ENCODE assay signal across 1 cellular context in the genomic region with DNA sequence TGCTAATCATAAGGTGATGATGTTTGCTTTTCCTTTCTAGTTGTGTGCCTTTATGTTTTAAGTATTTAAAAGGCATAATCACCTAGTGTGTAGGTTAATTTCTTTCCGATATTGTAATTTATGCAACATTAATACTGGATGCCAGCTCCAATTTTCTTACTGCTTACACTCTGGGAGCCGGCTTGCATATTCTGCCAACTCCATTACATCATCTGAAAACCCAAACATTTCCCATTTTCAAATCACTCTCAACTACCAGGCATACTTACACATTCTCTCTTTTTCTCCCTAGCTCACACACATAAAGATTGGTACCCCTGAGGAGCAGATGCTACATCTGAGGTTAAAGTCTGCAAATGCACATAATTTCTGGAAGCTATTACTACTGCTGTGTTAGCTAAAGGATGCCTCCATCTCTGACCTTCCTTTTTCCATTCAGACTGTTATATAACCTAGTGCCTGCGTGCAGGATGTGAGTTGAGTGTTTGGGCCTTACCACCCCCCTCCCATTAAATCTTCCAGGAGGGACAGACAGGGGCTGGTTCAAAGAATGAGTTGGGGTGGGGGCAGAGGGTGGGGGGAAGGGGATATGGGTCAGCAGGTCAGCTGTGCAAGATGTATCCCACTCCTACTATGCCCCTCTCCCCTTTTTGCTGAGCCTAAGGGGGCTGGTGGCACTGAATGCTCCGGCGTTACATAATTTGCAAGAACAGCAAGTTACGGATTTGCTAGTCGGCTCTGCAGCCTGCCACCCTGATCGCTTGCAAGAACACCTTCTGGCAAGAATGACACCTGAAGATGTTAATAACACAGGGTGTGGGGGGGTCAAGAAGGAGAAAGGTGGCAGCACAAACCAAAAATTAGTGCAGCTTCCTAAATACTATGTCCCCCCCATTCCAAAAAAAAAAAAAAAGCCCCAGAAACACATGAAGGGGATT.
TF ChIP-seq lines count a peak whose summit lies in the region.

No MANE protein-coding gene starts in this region.

TF ChIP-seq in IMR-90, 13 proteins besides CTCF, POLR2A, EP300 and RAD21:
- TF ChIP-seq MAZ (IDR thresholded peaks at IDR 0.05; ENCODE audit: borderline replicate concordance, low read depth, low read length) (no peak), NFE2L2 (IDR thresholded peaks at IDR 0.05; ENCODE audit: low read depth, low read length) (no peak), CHD1 (IDR thresholded peaks at IDR 0.05; ENCODE audit: low read depth, low read length) (no peak), FOS (IDR thresholded peaks at IDR 0.05; ENCODE audit: low read depth, low read length) (no peak)
